Comparison of ENCODE assay signal across 19 cellular contexts in the genomic region with DNA sequence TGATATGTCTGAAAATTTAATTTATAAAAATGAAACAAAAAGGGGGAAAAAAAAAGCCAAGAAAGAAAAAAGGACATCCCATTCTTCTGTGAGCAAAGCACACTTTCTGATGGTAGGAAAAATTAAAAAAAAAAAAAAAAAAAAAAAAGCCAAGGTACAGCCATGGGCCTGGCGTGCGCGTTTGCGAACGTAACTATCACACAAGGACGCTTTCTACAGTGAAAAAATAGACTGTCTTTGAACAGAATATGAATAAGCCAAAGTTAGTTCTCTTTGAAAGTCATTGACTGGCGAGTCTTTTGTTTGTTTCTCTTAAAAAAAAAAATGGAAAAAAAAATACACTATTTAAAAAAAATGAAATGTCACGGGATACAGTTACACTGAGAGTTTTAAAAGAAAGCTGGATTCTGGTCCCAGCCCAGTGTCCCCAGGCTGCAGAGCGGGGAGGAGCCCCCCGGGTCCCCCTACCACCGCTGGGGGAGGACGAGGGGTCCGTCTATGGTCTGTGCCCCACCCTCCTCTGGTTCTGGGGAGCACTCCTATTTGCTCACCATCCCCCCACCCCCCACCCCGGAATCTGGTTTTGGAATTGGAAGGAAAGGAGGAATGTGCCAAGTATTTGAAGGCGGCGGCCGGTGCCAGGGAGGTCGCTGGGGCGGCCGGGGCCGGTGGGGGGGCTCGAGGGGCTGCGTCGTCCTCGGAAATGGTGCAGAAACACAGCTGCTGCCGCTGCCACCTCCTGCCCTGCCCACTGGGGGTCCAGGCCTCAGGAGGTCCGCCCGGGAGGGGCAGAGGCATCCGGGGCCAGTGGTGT.
A peak's percentile ranks its signal among the peaks of the same experiment; 100 is the strongest.
DNase-seq lines count a peak whose midpoint lies in the region; ATAC-seq and TF ChIP-seq lines count a peak whose summit lies in the region.
"Had no signal": no experiment of that assay in that cellular context is flagged by ENCODE, and none has a peak within 500 bp of the region (broad histone marks: within the 10 kb centered on the region; RNA-seq: fewer than 3 reads in every experiment).

No MANE protein-coding gene starts in this region.

- H3K27ac Mint-ChIP-seq in activated naive CD8-positive, alpha-beta T cell treated with anti-CD3 and anti-CD28 coated beads, Interleukin-2, amount 50 U/mL, for 24 hours, result no peak overlapping the region
- H3K27ac Mint-ChIP-seq in osteocyte (ENCODE audit: unreplicated experiment), result peak overlapping the region; percentile 13

- intact Hi-C loops in body of pancreas (cut with DNase I), result no loop called here

- H3K27me3 ChIP-seq in body of pancreas, result no peaks in the 10 kb centered on the region
- H3K27me3 ChIP-seq: BE2C had no signal

- no peak for ATAC-seq in activated T-cell treated with anti-CD3 and anti-CD28 coated beads, Interleukin-2, amount 50 U/mL, for 4 hours
- ATAC-seq in activated naive CD8-positive, alpha-beta T cell treated with anti-CD3 and anti-CD28 coated beads, Interleukin-2, amount 50 U/mL, for 24 hours, result no peak
- ATAC-seq in body of pancreas, result no peak
- ATAC-seq: Panc1 had no signal

- H3K9me3 Mint-ChIP-seq in activated T-cell treated with anti-CD3 and anti-CD28 coated beads, Interleukin-2, amount 50 U/mL, for 4 hours, result peaks cover 9% of the 10 kb centered on the region
- peaks cover 6% of the 10 kb centered on the region for H3K9me3 Mint-ChIP-seq in activated naive CD8-positive, alpha-beta T cell treated with anti-CD3 and anti-CD28 coated beads, Interleukin-2, amount 50 U/mL, for 24 hours
- peaks cover 10% of the 10 kb centered on the region for H3K9me3 Mint-ChIP-seq in osteocyte (ENCODE audit: unreplicated experiment)

- peak overlapping the region; percentile 57 for H3K4me3 Mint-ChIP-seq in activated T-cell treated with anti-CD3 and anti-CD28 coated beads, Interleukin-2, amount 50 U/mL, for 4 hours
- H3K4me3 Mint-ChIP-seq in activated naive CD8-positive, alpha-beta T cell treated with anti-CD3 and anti-CD28 coated beads, Interleukin-2, amount 50 U/mL, for 24 hours, result peak overlapping the region; percentile 45
- no peak overlapping the region for H3K4me3 Mint-ChIP-seq in osteocyte (ENCODE audit: unreplicated experiment)

- H3K27me3 Mint-ChIP-seq in activated T-cell treated with anti-CD3 and anti-CD28 coated beads, Interleukin-2, amount 50 U/mL, for 4 hours (ENCODE audit: low read depth), result no peaks in the 10 kb centered on the region
- H3K27me3 Mint-ChIP-seq in activated naive CD8-positive, alpha-beta T cell treated with anti-CD3 and anti-CD28 coated beads, Interleukin-2, amount 50 U/mL, for 24 hours, result no peaks in the 10 kb centered on the region
- no peaks in the 10 kb centered on the region for H3K27me3 Mint-ChIP-seq in osteocyte (ENCODE audit: unreplicated experiment)

- H3K36me3 ChIP-seq in body of pancreas (replicated peaks in 1 of 2; ENCODE audit: insufficient read depth in 1 of 2, low read depth in 2 of 2), result peaks cover 0 to 11% of the 10 kb centered on the region in 2 donors

- H3K36me3 Mint-ChIP-seq in activated T-cell treated with anti-CD3 and anti-CD28 coated beads, Interleukin-2, amount 50 U/mL, for 4 hours (ENCODE audit: insufficient read depth), result peaks cover 3% of the 10 kb centered on the region
- H3K36me3 Mint-ChIP-seq in activated naive CD8-positive, alpha-beta T cell treated with anti-CD3 and anti-CD28 coated beads, Interleukin-2, amount 50 U/mL, for 24 hours (ENCODE audit: low read depth), result no peaks in the 10 kb centered on the region
- peaks cover 21% of the 10 kb centered on the region for H3K36me3 Mint-ChIP-seq in osteocyte (ENCODE audit: unreplicated experiment)

- DNase-seq in activated T-cell treated with anti-CD3 and anti-CD28 coated beads, Interleukin-2, amount 50 U/mL, for 4 hours, result no peak
- no peak for DNase-seq in activated T-cell treated with anti-CD3 and anti-CD28 coated beads, Interleukin-2, amount 50 U/mL, for 1 hour
- DNase-seq in GM03348 (ENCODE audit: low spot score), result peak; percentile 60
- DNase-seq in activated naive CD8-positive, alpha-beta T cell treated with anti-CD3 and anti-CD28 coated beads, Interleukin-2, amount 50 U/mL, for 24 hours, result no peak
- no peak for DNase-seq in osteocyte (ENCODE audit: extremely low spot score, unreplicated experiment)
- DNase-seq in HuH-7 (ENCODE audit: low spot score), result no peak
- no peak for DNase-seq in body of pancreas
- no peak for DNase-seq in DMS53 treated with DMSO at 0.1 percent for 48 hours (lab: John Stamatoyannopoulos, UW; ENCODE audit: unreplicated experiment)
- DNase-seq: BE2C, NCI-H1105 treated with DMSO at 0.1 percent for 48 hours, NCI-H2029 treated with DMSO at 0.1 percent for 48 hours, NCI-H345, NCI-H524, NCI-H82, SIG-M5, SK-N-SH had no signal

- TF ChIP-seq POLR2A in body of pancreas (IDR thresholded peaks at IDR 0.05), result no peak

- no peak overlapping the region for H3K27ac ChIP-seq in body of pancreas
- H3K27ac ChIP-seq: KMS-11 had no signal

- H3K4me3 ChIP-seq in body of pancreas, result no peak overlapping the region
- H3K4me3 ChIP-seq: HAP-1 had no signal

- TF ChIP-seq CTCF in osteocyte (IDR thresholded peaks at IDR 0.05) (no peak), body of pancreas (IDR thresholded peaks at IDR 0.05) (no peak)

- H3K9me3 ChIP-seq in body of pancreas, result no peaks in the 10 kb centered on the region
- H3K9me3 ChIP-seq: BE2C, SK-N-SH had no signal

- WGBS in body of pancreas, 2 donors, result 87 to 94% methylated on average over 13 to 25 of the region's 29 CpGs

- H3K4me1 Mint-ChIP-seq in activated T-cell treated with anti-CD3 and anti-CD28 coated beads, Interleukin-2, amount 50 U/mL, for 4 hours (ENCODE audit: low read depth), result peaks cover 7% of the 10 kb centered on the region
- H3K4me1 Mint-ChIP-seq in activated naive CD8-positive, alpha-beta T cell treated with anti-CD3 and anti-CD28 coated beads, Interleukin-2, amount 50 U/mL, for 24 hours, result peaks cover 12% of the 10 kb centered on the region
- peaks cover 3% of the 10 kb centered on the region for H3K4me1 Mint-ChIP-seq in osteocyte (ENCODE audit: unreplicated experiment)

- no peaks in the 10 kb centered on the region for H3K4me1 ChIP-seq in body of pancreas
- H3K4me1 ChIP-seq: BE2C, HAP-1 had no signal
